ENCODE assay signal across 20 cellular contexts in the genomic region with DNA sequence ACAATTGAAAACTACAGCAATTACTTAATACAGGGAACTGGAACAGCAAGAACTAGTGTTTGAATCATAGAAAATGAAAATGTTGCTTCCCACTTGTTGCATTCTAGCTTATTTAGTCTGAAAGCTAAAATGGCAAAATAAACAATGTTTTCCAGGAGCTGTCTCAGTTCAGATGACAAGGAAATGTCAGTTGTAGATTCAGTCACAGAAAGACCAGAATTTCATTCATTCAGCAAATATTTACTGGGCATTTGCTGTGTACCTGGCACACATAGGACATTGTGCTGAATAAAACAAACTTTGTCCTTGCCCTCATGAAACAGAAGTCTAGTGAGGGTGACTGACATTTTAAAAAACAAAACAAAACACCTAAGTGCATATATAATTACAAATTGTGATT. TPM values are rescaled to one million over a fixed set of nuclear protein-coding genes. Genes with fewer than 3 reads are reported as not detected.
DNase-seq lines count a peak whose midpoint lies in the region; ATAC-seq and TF ChIP-seq lines count a peak whose summit lies in the region.
"Had no signal": no experiment of that assay in that cellular context is flagged by ENCODE, and none has a peak within 500 bp of the region (broad histone marks: within the 10 kb centered on the region; RNA-seq: fewer than 3 reads in every experiment).

No MANE protein-coding gene starts in this region.

- POLR2A ChIA-PET in OCI-LY7 (lab: Charles Lee), result interaction anchor here (0.6 kb wide), 1 partner anchor 148 kb away, joined by 7 read pairs; no protein-coding TSS in a partner anchor

- ATAC-seq in left lobe of liver (peak; percentile 96), heart right ventricle (no peak)
- ATAC-seq: A549, GM12878, GM23338 had no signal

- H3K4me1 ChIP-seq in Loucy (ENCODE audit: insufficient read depth, low read length, poor library complexity, severe bottlenecking) (peaks cover 49% of the 10 kb centered on the region), heart right ventricle (no peaks in the 10 kb centered on the region), OCI-LY7 (ENCODE audit: insufficient read depth, low read length, poor library complexity, severe bottlenecking) (no peaks in the 10 kb centered on the region), hepatocyte (ENCODE audit: insufficient read depth) (peaks cover 8% of the 10 kb centered on the region)
- H3K4me1 ChIP-seq: A549 had no signal

- peaks cover 1% of the 10 kb centered on the region for H3K9me3 ChIP-seq in Loucy (ENCODE audit: insufficient read depth, low read depth, low read length)
- peaks cover 0 to 14% (median 3%) of the 10 kb centered on the region in 11 donors for H3K9me3 ChIP-seq in heart right ventricle
- no peaks in the 10 kb centered on the region for H3K9me3 ChIP-seq in OCI-LY7 (ENCODE audit: low read length)
- peaks cover under 1% of the 10 kb centered on the region for H3K9me3 ChIP-seq in hepatocyte (ENCODE audit: low read depth)

- peaks cover 3% of the 10 kb centered on the region for H3K36me3 Mint-ChIP-seq in mesothelial cell of epicardium
- H3K36me3 Mint-ChIP-seq: IgD-negative memory B cell had no signal

- CTCF ChIA-PET in OCI-LY7 (lab: Charles Lee; ENCODE audit: unreplicated experiment), result no interaction called here

- H2AFZ ChIP-seq in Loucy (ENCODE audit: low read length) (no peak overlapping the region), OCI-LY7 (ENCODE audit: low read length) (no peak overlapping the region), hepatocyte (no peak overlapping the region)
- H2AFZ ChIP-seq: GM23338 had no signal

- H3K4me1 Mint-ChIP-seq in mesothelial cell of epicardium, result peaks cover 39% of the 10 kb centered on the region
- H3K4me1 Mint-ChIP-seq: IgD-negative memory B cell had no signal

- no TSS peak for BruUV-seq in OCI-LY7 (replicated peaks; lab: Mats Ljungman, UMichigan)

- H3K27ac ChIP-seq in heart right ventricle (no peak overlapping the region), OCI-LY7 (ENCODE audit: low read depth, low read length, poor library complexity, severe bottlenecking) (no peak overlapping the region), hepatocyte (no peak overlapping the region)
- H3K27ac ChIP-seq: 22Rv1, A549, C4-2B had no signal

- no peaks in the 10 kb centered on the region for H4K20me1 ChIP-seq in Loucy (ENCODE audit: insufficient read depth, low read length, poor library complexity, severe bottlenecking)
- H4K20me1 ChIP-seq in OCI-LY7 (ENCODE audit: insufficient read depth, low read length), result no peaks in the 10 kb centered on the region
- no peaks in the 10 kb centered on the region for H4K20me1 ChIP-seq in hepatocyte (ENCODE audit: insufficient read depth, poor library complexity, severe bottlenecking)

- DNase-seq in DMS53 (lab: John Stamatoyannopoulos, UW) (peak; percentile 46), left lobe of liver (ENCODE audit: low spot score) (no peak), mesothelial cell of epicardium (ENCODE audit: low spot score in 2 of 2, unreplicated experiment in 2 of 2) (no peak), heart right ventricle (no peak), OCI-LY7 (ENCODE audit: low spot score) (no peak), hepatocyte (ENCODE audit: low spot score) (no peak)
- DNase-seq: AML-193; CD4-positive, alpha-beta T cell; DMS153; DND-41; EL; HCEC 1CT; HFFc6 had no signal

- intact Hi-C loops in heart right ventricle (cut with DNase I), result no loop called here
- intact Hi-C loops in OCI-LY7 (cut with micrococcal nuclease; ENCODE audit: unreplicated experiment), result no loop called here

- H3K36me3 ChIP-seq in Loucy (ENCODE audit: insufficient read depth, low read length), result no peaks in the 10 kb centered on the region
- no peaks in the 10 kb centered on the region for H3K36me3 ChIP-seq in heart right ventricle
- no peaks in the 10 kb centered on the region for H3K36me3 ChIP-seq in OCI-LY7 (ENCODE audit: insufficient read depth, low read length)
- H3K36me3 ChIP-seq in hepatocyte (replicated peaks; ENCODE audit: insufficient read depth, low read depth), result no peaks in the 10 kb centered on the region

- H3K27me3 Mint-ChIP-seq in mesothelial cell of epicardium (ENCODE audit: low read depth), result no peaks in the 10 kb centered on the region
- H3K27me3 Mint-ChIP-seq: CD4-positive, alpha-beta T cell had no signal

- H3K27me3 ChIP-seq in Loucy (ENCODE audit: insufficient read depth, low read length, poor library complexity, severe bottlenecking), result no peaks in the 10 kb centered on the region
- H3K27me3 ChIP-seq in heart right ventricle, result no peaks in the 10 kb centered on the region
- no peaks in the 10 kb centered on the region for H3K27me3 ChIP-seq in hepatocyte

- peak overlapping the region; percentile 22 for H3K9ac ChIP-seq in Loucy (ENCODE audit: low read depth, low read length, poor library complexity, severe bottlenecking)

- TF ChIP-seq CTCF in Loucy (conservative IDR thresholded peaks at IDR 0.05; ENCODE audit: low read length) (no peak), mesothelial cell of epicardium (IDR thresholded peaks at IDR 0.05; ENCODE audit: unreplicated experiment) (no peak), heart right ventricle (IDR thresholded peaks at IDR 0.05) (no peak), OCI-LY7 (conservative IDR thresholded peaks at IDR 0.05; ENCODE audit: low read length) (no peak), hepatocyte (IDR thresholded peaks at IDR 0.05; ENCODE audit: poor library complexity) (no peak)

- H3K9me2 ChIP-seq in Loucy (replicated peaks; ENCODE audit: low read depth, low read length) (no peaks in the 10 kb centered on the region), OCI-LY7 (ENCODE audit: insufficient read depth, low read length) (no peaks in the 10 kb centered on the region), hepatocyte (replicated peaks; ENCODE audit: insufficient read depth) (no peaks in the 10 kb centered on the region)

- no peaks in the 10 kb centered on the region for H3F3A ChIP-seq in Loucy (ENCODE audit: low read depth)

- H3K4me3 ChIP-seq in Loucy (ENCODE audit: low read length, poor library complexity, severe bottlenecking) (no peak overlapping the region), heart right ventricle (no peak overlapping the region), OCI-LY7 (ENCODE audit: low read depth, low read length, poor library complexity, severe bottlenecking) (no peak overlapping the region), hepatocyte (no peak overlapping the region)
- H3K4me3 ChIP-seq: A549, GM12878, GM23338 had no signal

- peak overlapping the region; percentile 27 for H3K27ac Mint-ChIP-seq in mesothelial cell of epicardium
- H3K27ac Mint-ChIP-seq: CD4-positive, alpha-beta T cell; GM23338; HFFc6; IgD-negative memory B cell had no signal

- peaks cover 17% of the 10 kb centered on the region for H3K9me3 Mint-ChIP-seq in mesothelial cell of epicardium
- H3K9me3 Mint-ChIP-seq: CD4-positive, alpha-beta T cell had no signal

- no peak overlapping the region for H3K4me3 Mint-ChIP-seq in mesothelial cell of epicardium
- H3K4me3 Mint-ChIP-seq: CD4-positive, alpha-beta T cell; GM23338; HFFc6; IgD-negative memory B cell had no signal

- H3K79me2 ChIP-seq in Loucy (ENCODE audit: insufficient read depth, low read length), result no peaks in the 10 kb centered on the region
- no peaks in the 10 kb centered on the region for H3K79me2 ChIP-seq in OCI-LY7 (ENCODE audit: insufficient read depth, low read depth, low read length)
- H3K79me2 ChIP-seq in hepatocyte, result no peaks in the 10 kb centered on the region

- H3K4me2 ChIP-seq in Loucy (ENCODE audit: low read depth, low read length, poor library complexity, severe bottlenecking), result peak overlapping the region; percentile 80
- no peak overlapping the region for H3K4me2 ChIP-seq in OCI-LY7 (ENCODE audit: low read length)
- H3K4me2 ChIP-seq in hepatocyte, result no peak overlapping the region
- H3K4me2 ChIP-seq: A549, GM23338 had no signal

RNA-seq across cellular contexts. Expression of a gene that starts 41.5 kb away (rescaled TPM):
- total RNA-seq in left lobe of liver (0.25 TPM), mesothelial cell of epicardium (1.7 to 1.9 TPM (median 1.8 TPM) in 3 replicates), heart right ventricle (under 1 TPM; 0.13 to 0.58 (median 0.33) TPM), OCI-LY7 (2022) (not detected in 2 replicates), hepatocyte (7.9 and 8.3 TPM in 2 replicates)
- polyA plus RNA-seq in heart right ventricle (under 1 TPM; 0.09 to 0.22 TPM), hepatocyte (1.5 TPM in 2 replicates)
- not detected in 2 replicates for total RNA-seq in OCI-LY7 (2014; rRNA removed; shearing (Covaris generic))
